ENCODE assay signal across 18 cellular contexts in genomic region chr1:20931930-20932436, GRCh38.
A peak's percentile ranks its signal among the peaks of the same experiment; 100 is the strongest.
DNase-seq lines count a peak whose midpoint lies in the region; ATAC-seq and TF ChIP-seq lines count a peak whose summit lies in the region.
"Had no signal": no experiment of that assay in that cellular context is flagged by ENCODE, and none has a peak within 500 bp of the region (broad histone marks: within the 10 kb centered on the region; RNA-seq: fewer than 3 reads in every experiment).

No MANE protein-coding gene starts in this region.

- peaks cover 36% of the 10 kb centered on the region for H3K4me1 Mint-ChIP-seq in activated naive CD4-positive, alpha-beta T cell treated with anti-CD3 and anti-CD28 coated beads for 36 hours (ENCODE audit: low read depth)
- H3K4me1 Mint-ChIP-seq in activated T-cell treated with anti-CD3 and anti-CD28 coated beads, Interleukin-2, amount 50 U/mL, for 72 hours (ENCODE audit: low read depth), result peaks cover 34% of the 10 kb centered on the region
- H3K4me1 Mint-ChIP-seq in stimulated activated naive B cell treated with anti-CD40 and anti-IgM and Interleukin-4, amounts not matched to agents 10 μg/mL and 1 μg/mL and 100 μg/mL, for 72 hours, result peaks cover 21 to 31% of the 10 kb centered on the region in 2 donors
- H3K4me1 Mint-ChIP-seq: neural progenitor cell had no signal

- H3K4me1 ChIP-seq in testis, result no peaks in the 10 kb centered on the region
- H3K4me1 ChIP-seq: colonic mucosa had no signal

- no peak for DNase-seq in activated naive CD4-positive, alpha-beta T cell treated with anti-CD3 and anti-CD28 coated beads for 36 hours
- DNase-seq in activated naive CD4-positive, alpha-beta T cell (lab: John Stamatoyannopoulos, UW), result no peak
- DNase-seq in activated T-cell treated with anti-CD3 and anti-CD28 coated beads, Interleukin-2, amount 50 U/mL, for 72 hours, result peak; percentile 5 to 19
- DNase-seq in stimulated activated naive B cell treated with anti-CD40 and anti-IgM and Interleukin-4, amounts not matched to agents 10 μg/mL and 1 μg/mL and 100 μg/mL, for 72 hours, result no peak
- DNase-seq in GM19238 (ENCODE audit: insufficient read length, low spot score) (no peak), testis (no peak)
- no peak for DNase-seq in NK-92 treated with Interleukin-12 subunit alpha and Interleukin-12 subunit beta, amount 100 ng/mL, for 24 hours (lab: John Stamatoyannopoulos, UW)
- DNase-seq: aorta, colonic mucosa, DMS153, erythroblast, HCEC 1CT, mesendoderm, SHP77, T-helper 9 cell had no signal

- H3K9me3 Mint-ChIP-seq in activated naive CD4-positive, alpha-beta T cell treated with anti-CD3 and anti-CD28 coated beads for 36 hours, result peaks cover 3% of the 10 kb centered on the region
- H3K9me3 Mint-ChIP-seq in activated T-cell treated with anti-CD3 and anti-CD28 coated beads, Interleukin-2, amount 50 U/mL, for 72 hours, result no peaks in the 10 kb centered on the region
- no peaks in the 10 kb centered on the region for H3K9me3 Mint-ChIP-seq in stimulated activated naive B cell treated with anti-CD40 and anti-IgM and Interleukin-4, amounts not matched to agents 10 μg/mL and 1 μg/mL and 100 μg/mL, for 72 hours
- H3K9me3 Mint-ChIP-seq: neural progenitor cell had no signal

- H3K27me3 ChIP-seq in testis, result no peaks in the 10 kb centered on the region
- H3K27me3 ChIP-seq: colonic mucosa, neural progenitor cell had no signal

- WGBS in testis, 2 donors, result 91 to 92% methylated on average over 2 of the region's 2 CpGs

- no peak overlapping the region for H3K27ac ChIP-seq in testis
- H3K27ac ChIP-seq: colonic mucosa, neural progenitor cell had no signal

- TF ChIP-seq POLR2A in testis (IDR thresholded peaks at IDR 0.05), result no peak

- peak overlapping the region; percentile 79 for H3K27ac Mint-ChIP-seq in activated naive CD4-positive, alpha-beta T cell treated with anti-CD3 and anti-CD28 coated beads for 36 hours
- H3K27ac Mint-ChIP-seq in activated T-cell treated with anti-CD3 and anti-CD28 coated beads, Interleukin-2, amount 50 U/mL, for 72 hours, result peak overlapping the region; percentile 74
- H3K27ac Mint-ChIP-seq in stimulated activated naive B cell treated with anti-CD40 and anti-IgM and Interleukin-4, amounts not matched to agents 10 μg/mL and 1 μg/mL and 100 μg/mL, for 72 hours, result no peak overlapping the region
- H3K27ac Mint-ChIP-seq: neural progenitor cell had no signal

- no peaks in the 10 kb centered on the region for H3K9me3 ChIP-seq in testis
- H3K9me3 ChIP-seq: colonic mucosa had no signal

- H3K4me3 Mint-ChIP-seq in activated naive CD4-positive, alpha-beta T cell treated with anti-CD3 and anti-CD28 coated beads for 36 hours, result no peak overlapping the region
- H3K4me3 Mint-ChIP-seq in activated T-cell treated with anti-CD3 and anti-CD28 coated beads, Interleukin-2, amount 50 U/mL, for 72 hours, result peak overlapping the region; percentile 62 to 81
- H3K4me3 Mint-ChIP-seq in stimulated activated naive B cell treated with anti-CD40 and anti-IgM and Interleukin-4, amounts not matched to agents 10 μg/mL and 1 μg/mL and 100 μg/mL, for 72 hours, result peak overlapping the region in 1 of 2 donors; percentile 18
- H3K4me3 Mint-ChIP-seq: neural progenitor cell had no signal

- no peak for TF ChIP-seq CTCF in testis (IDR thresholded peaks at IDR 0.05)

- no peaks in the 10 kb centered on the region for H3K27me3 Mint-ChIP-seq in activated naive CD4-positive, alpha-beta T cell treated with anti-CD3 and anti-CD28 coated beads for 36 hours (ENCODE audit: low read depth)
- no peaks in the 10 kb centered on the region for H3K27me3 Mint-ChIP-seq in activated T-cell treated with anti-CD3 and anti-CD28 coated beads, Interleukin-2, amount 50 U/mL, for 72 hours (ENCODE audit: low read depth)
- H3K27me3 Mint-ChIP-seq in stimulated activated naive B cell treated with anti-CD40 and anti-IgM and Interleukin-4, amounts not matched to agents 10 μg/mL and 1 μg/mL and 100 μg/mL, for 72 hours, result no peaks in the 10 kb centered on the region

- CTCF ChIA-PET in activated naive CD4-positive, alpha-beta T cell treated with anti-CD3 and anti-CD28 coated beads for 36 hours (lab: Charles Lee), result interaction anchor here (0.6 to 2.2 kb wide), 4 partner anchors 15 to 263 kb away, joined by 4 to 8 read pairs (median 5); no protein-coding TSS in a partner anchor

- H3K36me3 Mint-ChIP-seq in activated naive CD4-positive, alpha-beta T cell treated with anti-CD3 and anti-CD28 coated beads for 36 hours (ENCODE audit: low read depth), result peaks cover 18% of the 10 kb centered on the region
- H3K36me3 Mint-ChIP-seq in activated T-cell treated with anti-CD3 and anti-CD28 coated beads, Interleukin-2, amount 50 U/mL, for 72 hours (ENCODE audit: insufficient read depth in 2 of 2), result peaks cover 3 to 7% of the 10 kb centered on the region in 2 donors
- peaks cover 34 to 54% of the 10 kb centered on the region in 2 donors for H3K36me3 Mint-ChIP-seq in stimulated activated naive B cell treated with anti-CD40 and anti-IgM and Interleukin-4, amounts not matched to agents 10 μg/mL and 1 μg/mL and 100 μg/mL, for 72 hours

- peak; percentile 11 for ATAC-seq in HG02870 (IDR thresholded peaks at IDR 0.05; ENCODE audit: unreplicated experiment)
- peak; percentile 47 to 51 for ATAC-seq in activated T-cell treated with anti-CD3 and anti-CD28 coated beads, Interleukin-2, amount 50 U/mL, for 72 hours (replicated peaks in 1 of 2)
- ATAC-seq in stimulated activated naive B cell treated with anti-CD40 and anti-IgM and Interleukin-4, amounts not matched to agents 10 μg/mL and 1 μg/mL and 100 μg/mL, for 72 hours (replicated peaks), result peak; percentile 10 to 33
- ATAC-seq: sciatic nerve had no signal

- H3K4me3 ChIP-seq in testis, result no peak overlapping the region
- H3K4me3 ChIP-seq: colonic mucosa, neural progenitor cell had no signal

- H3K36me3 ChIP-seq in testis (ENCODE audit: low read depth, missing control alignments), result no peaks in the 10 kb centered on the region
- H3K36me3 ChIP-seq: colonic mucosa had no signal

- intact Hi-C loops in activated naive CD4-positive, alpha-beta T cell treated with anti-CD3 and anti-CD28 coated beads for 36 hours (cut with micrococcal nuclease), result loop anchor here (1.0 to 5.0 kb wide), 14 partner anchors 25 to 851 kb away; partner anchors contain the start of genes PLA2G2C, UBXN10 and USP48
- intact Hi-C loops in testis (cut with DNase I; ENCODE audit: low total_unique reads), result no loop called here

Comparison
In these comparisons a context has a peak if more than half of its experiments do, and no peak if none do; other contexts are left out.
1. DNase-seq: peak in activated T-cell treated with anti-CD3 and anti-CD28 coated beads, Interleukin-2, amount 50 U/mL, for 72 hours (2 of 2); none in activated naive CD4-positive, alpha-beta T cell treated with anti-CD3 and anti-CD28 coated beads for 36 hours (single experiment), activated naive CD4-positive, alpha-beta T cell (0 of 4), stimulated activated naive B cell treated with anti-CD40 and anti-IgM and Interleukin-4, amounts not matched to agents 10 μg/mL and 1 μg/mL and 100 μg/mL, for 72 hours (single experiment), GM19238 (single experiment), testis (single experiment) and NK-92 treated with Interleukin-12 subunit alpha and Interleukin-12 subunit beta, amount 100 ng/mL, for 24 hours (single experiment).
2. Peak in every context shown above with its lines, with median percentiles within 50 percentile points of each other: ATAC-seq.